9 cellular contexts compared by ENCODE assay signal in genomic region chr14:93960108-93960475, GRCh38. TPM values are rescaled to one million over a fixed set of nuclear protein-coding genes. Genes with fewer than 3 reads are reported as not detected.
DNase-seq lines count a peak whose midpoint lies in the region; ATAC-seq and TF ChIP-seq lines count a peak whose summit lies in the region.
"Had no signal": no experiment of that assay in that cellular context is flagged by ENCODE, and none has a peak within 500 bp of the region (broad histone marks: within the 10 kb centered on the region; RNA-seq: fewer than 3 reads in every experiment).

No MANE protein-coding gene starts in this region.

- no peaks in the 10 kb centered on the region for H3K9me3 Mint-ChIP-seq in activated CD4-positive, alpha-beta memory T cell treated with anti-CD3 and anti-CD28 coated beads for 36 hours
- H3K9me3 Mint-ChIP-seq in memory B cell, result peaks cover 5% of the 10 kb centered on the region

- H3K27me3 ChIP-seq in left ventricle myocardium inferior (ENCODE audit: low read depth) (no peaks in the 10 kb centered on the region), transverse colon (no peaks in the 10 kb centered on the region)
- H3K27me3 ChIP-seq: BE2C had no signal

- intact Hi-C loops in left ventricle myocardium inferior (cut with micrococcal nuclease) (no loop called here), Right ventricle myocardium inferior (cut with DNase I) (no loop called here), transverse colon (cut with DNase I; ENCODE audit: low total_unique reads) (no loop called here), left colon (cut with DNase I, micrococcal nuclease) (no loop called here)
- intact Hi-C loops in activated CD4-positive, alpha-beta memory T cell treated with anti-CD3 and anti-CD28 coated beads for 36 hours (cut with micrococcal nuclease), result loop anchor here (1.0 to 5.0 kb wide), 6 partner anchors 35 to 1572 kb away; partner anchors contain the start of gene IFI27L2

- ATAC-seq in Right ventricle myocardium inferior (no peak), memory B cell (ENCODE audit: low read depth) (no peak), left colon (no peak)

- peaks cover 94% of the 10 kb centered on the region for H3K4me1 Mint-ChIP-seq in activated CD4-positive, alpha-beta memory T cell treated with anti-CD3 and anti-CD28 coated beads for 36 hours (ENCODE audit: low read depth)
- peaks cover 78% of the 10 kb centered on the region for H3K4me1 Mint-ChIP-seq in memory B cell

- in situ Hi-C loops in transverse colon (cut with MboI; ENCODE audit: low pct_ligation_motif_present in 1 of 4, low pct_unique_long_range_greater_than_20kb in 1 of 4, low sequenced_read_pairs in 3 of 4), result no loop called here

- H3K4me3 ChIP-seq in left ventricle myocardium inferior (no peak overlapping the region), transverse colon (no peak overlapping the region)

- no peaks in the 10 kb centered on the region for H3K27me3 Mint-ChIP-seq in activated CD4-positive, alpha-beta memory T cell treated with anti-CD3 and anti-CD28 coated beads for 36 hours
- no peaks in the 10 kb centered on the region for H3K27me3 Mint-ChIP-seq in memory B cell

- TF ChIP-seq EP300 in transverse colon (IDR thresholded peaks at IDR 0.05; ENCODE audit: low read depth), result no peak

- H3K27ac Mint-ChIP-seq in activated CD4-positive, alpha-beta memory T cell treated with anti-CD3 and anti-CD28 coated beads for 36 hours, result peak overlapping the region; percentile 100
- H3K27ac Mint-ChIP-seq in memory B cell, result peak overlapping the region; percentile 93

- DNase-seq in left ventricle myocardium inferior (no peak), Right ventricle myocardium inferior (ENCODE audit: missing footprints) (no peak), memory B cell (ENCODE audit: low spot score in 2 of 2) (no peak), transverse colon (no peak), caudate nucleus (lab: John Stamatoyannopoulos, UW) (no peak), left colon (no peak), NCI-H1417 (lab: John Stamatoyannopoulos, UW) (no peak)
- DNase-seq in activated CD4-positive, alpha-beta memory T cell treated with anti-CD3 and anti-CD28 coated beads for 36 hours, result peak; percentile 74

- H3K27ac ChIP-seq in left ventricle myocardium inferior (replicated peaks) (peak overlapping the region; percentile 75), transverse colon (peak overlapping the region; percentile 70 to 87 (median 73)), caudate nucleus (ENCODE audit: low read depth, low read length) (no peak overlapping the region)

- no peak for TF ChIP-seq POLR2A in transverse colon (IDR thresholded peaks at IDR 0.05)

- H3K4me1 ChIP-seq in left ventricle myocardium inferior (peaks cover 96% of the 10 kb centered on the region), transverse colon (peaks cover 4 to 51% (median 44%) of the 10 kb centered on the region in 4 donors)
- H3K4me1 ChIP-seq: BE2C had no signal

- peaks cover 63% of the 10 kb centered on the region for H3K36me3 ChIP-seq in left ventricle myocardium inferior
- no peaks in the 10 kb centered on the region for H3K36me3 ChIP-seq in transverse colon
- H3K36me3 ChIP-seq: BE2C had no signal

- H3K9me3 ChIP-seq in left ventricle myocardium inferior (replicated peaks) (no peaks in the 10 kb centered on the region), transverse colon (no peaks in the 10 kb centered on the region)
- H3K9me3 ChIP-seq: BE2C had no signal

- H3K4me3 Mint-ChIP-seq in activated CD4-positive, alpha-beta memory T cell treated with anti-CD3 and anti-CD28 coated beads for 36 hours, result peak overlapping the region; percentile 78
- peak overlapping the region; percentile 70 for H3K4me3 Mint-ChIP-seq in memory B cell

- POLR2A ChIA-PET in activated CD4-positive, alpha-beta memory T cell treated with anti-CD3 and anti-CD28 coated beads for 36 hours (lab: Charles Lee), result interaction anchor here (1.2 to 15.8 kb wide), 10 partner anchors 8 to 1563 kb away, joined by 3 to 447 read pairs (median 10); partner anchors contain the start of genes ASB2 and OTUB2

- TF ChIP-seq CTCF in left ventricle myocardium inferior (IDR thresholded peaks at IDR 0.05; ENCODE audit: borderline replicate concordance) (no peak), transverse colon (IDR thresholded peaks at IDR 0.05) (no peak)

- CTCF ChIA-PET in activated CD4-positive, alpha-beta memory T cell treated with anti-CD3 and anti-CD28 coated beads for 36 hours (lab: Charles Lee), result interaction anchor here (1.1 to 19.1 kb wide), 6 partner anchors 11 to 177 kb away, joined by 3 to 318 read pairs (median 41); partner anchors contain the start of gene ASB2

- H3K36me3 Mint-ChIP-seq in activated CD4-positive, alpha-beta memory T cell treated with anti-CD3 and anti-CD28 coated beads for 36 hours, result peaks cover 41% of the 10 kb centered on the region
- H3K36me3 Mint-ChIP-seq in memory B cell, result peaks cover 3% of the 10 kb centered on the region

RNA-seq across cellular contexts. Expression of gene ASB2, which starts 16.3 kb away (rescaled TPM):
- 251 TPM for total RNA-seq in left ventricle myocardium inferior
- total RNA-seq in Right ventricle myocardium inferior, result 294 TPM
- total RNA-seq in activated CD4-positive, alpha-beta memory T cell treated with anti-CD3 and anti-CD28 coated beads for 36 hours, result 10 to 100 TPM; 40.6 to 44.6 TPM
- 10 to 100 TPM; 22.1 to 35.8 (median 27.9) TPM for total RNA-seq in transverse colon
- 10 to 100 TPM in 1 of 2 donors, 1 to 10 TPM in 1; 1.5 to 13.7 TPM for total RNA-seq in left colon

RNA-seq across cellular contexts. Expression of gene FAM181A, which starts 32.9 kb away (rescaled TPM):
- total RNA-seq in left ventricle myocardium inferior (not detected), Right ventricle myocardium inferior (not detected), transverse colon (not detected), left colon (not detected)
- not detected for total RNA-seq in activated CD4-positive, alpha-beta memory T cell treated with anti-CD3 and anti-CD28 coated beads for 36 hours

RNA-seq across cellular contexts. Expression of gene CCDC197, which starts 37.0 kb away (rescaled TPM):
- 1.2 TPM for total RNA-seq in left ventricle myocardium inferior
- 0.84 TPM for total RNA-seq in Right ventricle myocardium inferior
- total RNA-seq in activated CD4-positive, alpha-beta memory T cell treated with anti-CD3 and anti-CD28 coated beads for 36 hours, result under 1 TPM; 0.44 to 0.69 TPM
- not detected for total RNA-seq in transverse colon
- total RNA-seq in left colon, result not detected
